Comparison of ENCODE assay signal across 1 cellular context in the genomic region with DNA sequence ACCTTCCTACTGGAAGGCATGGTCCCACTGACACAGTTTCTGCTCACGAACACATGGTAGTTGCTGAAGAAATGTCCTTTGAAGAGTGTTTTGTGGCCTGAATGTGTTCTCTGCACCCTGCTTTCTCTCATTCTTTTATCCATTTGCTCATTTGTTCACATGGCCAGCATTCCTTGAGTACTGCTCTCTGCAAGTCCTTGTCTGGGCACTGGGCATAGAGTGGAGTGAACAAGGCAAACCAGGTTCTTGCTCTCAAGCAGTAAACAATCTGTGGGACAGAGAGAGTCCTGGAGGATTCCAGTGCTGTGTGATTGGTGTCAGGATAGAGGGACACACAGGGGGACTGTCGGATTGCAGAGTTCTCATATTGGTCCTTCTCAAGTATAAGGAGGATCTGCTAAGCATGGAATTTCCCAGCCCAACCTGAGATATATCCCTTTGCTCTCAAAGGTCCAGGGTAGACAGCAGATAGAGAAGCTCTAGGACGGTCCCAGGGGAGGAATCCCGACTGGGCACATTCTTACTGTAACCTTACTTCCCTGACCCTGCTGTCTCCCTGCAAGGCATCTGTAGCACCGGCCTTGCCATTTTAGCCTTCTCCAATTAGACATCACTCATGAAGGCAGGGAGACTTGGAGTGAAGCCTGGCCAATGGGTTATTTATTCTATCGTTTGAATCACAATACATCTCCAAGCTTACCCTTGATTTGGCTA.
TF ChIP-seq lines count a peak whose summit lies in the region.

No MANE protein-coding gene starts in this region.

TF ChIP-seq in WTC11, 78 proteins besides CTCF, POLR2A, EP300 and RAD21 (continued from another document):
- TF ChIP-seq, protein P1, sequence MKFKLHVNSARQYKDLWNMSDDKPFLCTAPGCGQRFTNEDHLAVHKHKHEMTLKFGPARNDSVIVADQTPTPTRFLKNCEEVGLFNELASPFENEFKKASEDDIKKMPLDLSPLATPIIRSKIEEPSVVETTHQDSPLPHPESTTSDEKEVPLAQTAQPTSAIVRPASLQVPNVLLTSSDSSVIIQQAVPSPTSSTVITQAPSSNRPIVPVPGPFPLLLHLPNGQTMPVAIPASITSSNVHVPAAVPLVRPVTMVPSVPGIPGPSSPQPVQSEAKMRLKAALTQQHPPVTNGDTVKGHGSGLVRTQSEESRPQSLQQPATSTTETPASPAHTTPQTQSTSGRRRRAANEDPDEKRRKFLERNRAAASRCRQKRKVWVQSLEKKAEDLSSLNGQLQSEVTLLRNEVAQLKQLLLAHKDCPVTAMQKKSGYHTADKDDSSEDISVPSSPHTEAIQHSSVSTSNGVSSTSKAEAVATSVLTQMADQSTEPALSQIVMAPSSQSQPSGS (CRISPR knock-in tag; IDR thresholded peaks at IDR 0.05; ENCODE audit: borderline replicate concordance, low read depth) = no peak
- TF ChIP-seq RELA (CRISPR knock-in tag; IDR thresholded peaks at IDR 0.05; ENCODE audit: borderline replicate concordance) (no peak), SMAD4 (CRISPR knock-in tag; IDR thresholded peaks at IDR 0.05) (no peak)
- TF ChIP-seq, protein P2, sequence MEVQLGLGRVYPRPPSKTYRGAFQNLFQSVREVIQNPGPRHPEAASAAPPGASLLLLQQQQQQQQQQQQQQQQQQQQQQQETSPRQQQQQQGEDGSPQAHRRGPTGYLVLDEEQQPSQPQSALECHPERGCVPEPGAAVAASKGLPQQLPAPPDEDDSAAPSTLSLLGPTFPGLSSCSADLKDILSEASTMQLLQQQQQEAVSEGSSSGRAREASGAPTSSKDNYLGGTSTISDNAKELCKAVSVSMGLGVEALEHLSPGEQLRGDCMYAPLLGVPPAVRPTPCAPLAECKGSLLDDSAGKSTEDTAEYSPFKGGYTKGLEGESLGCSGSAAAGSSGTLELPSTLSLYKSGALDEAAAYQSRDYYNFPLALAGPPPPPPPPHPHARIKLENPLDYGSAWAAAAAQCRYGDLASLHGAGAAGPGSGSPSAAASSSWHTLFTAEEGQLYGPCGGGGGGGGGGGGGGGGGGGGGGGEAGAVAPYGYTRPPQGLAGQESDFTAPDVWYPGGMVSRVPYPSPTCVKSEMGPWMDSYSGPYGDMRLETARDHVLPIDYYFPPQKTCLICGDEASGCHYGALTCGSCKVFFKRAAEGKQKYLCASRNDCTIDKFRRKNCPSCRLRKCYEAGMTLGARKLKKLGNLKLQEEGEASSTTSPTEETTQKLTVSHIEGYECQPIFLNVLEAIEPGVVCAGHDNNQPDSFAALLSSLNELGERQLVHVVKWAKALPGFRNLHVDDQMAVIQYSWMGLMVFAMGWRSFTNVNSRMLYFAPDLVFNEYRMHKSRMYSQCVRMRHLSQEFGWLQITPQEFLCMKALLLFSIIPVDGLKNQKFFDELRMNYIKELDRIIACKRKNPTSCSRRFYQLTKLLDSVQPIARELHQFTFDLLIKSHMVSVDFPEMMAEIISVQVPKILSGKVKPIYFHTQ (CRISPR knock-in tag; IDR thresholded peaks at IDR 0.05) = no peak
